14 cellular contexts compared by ENCODE assay signal in the genomic region with DNA sequence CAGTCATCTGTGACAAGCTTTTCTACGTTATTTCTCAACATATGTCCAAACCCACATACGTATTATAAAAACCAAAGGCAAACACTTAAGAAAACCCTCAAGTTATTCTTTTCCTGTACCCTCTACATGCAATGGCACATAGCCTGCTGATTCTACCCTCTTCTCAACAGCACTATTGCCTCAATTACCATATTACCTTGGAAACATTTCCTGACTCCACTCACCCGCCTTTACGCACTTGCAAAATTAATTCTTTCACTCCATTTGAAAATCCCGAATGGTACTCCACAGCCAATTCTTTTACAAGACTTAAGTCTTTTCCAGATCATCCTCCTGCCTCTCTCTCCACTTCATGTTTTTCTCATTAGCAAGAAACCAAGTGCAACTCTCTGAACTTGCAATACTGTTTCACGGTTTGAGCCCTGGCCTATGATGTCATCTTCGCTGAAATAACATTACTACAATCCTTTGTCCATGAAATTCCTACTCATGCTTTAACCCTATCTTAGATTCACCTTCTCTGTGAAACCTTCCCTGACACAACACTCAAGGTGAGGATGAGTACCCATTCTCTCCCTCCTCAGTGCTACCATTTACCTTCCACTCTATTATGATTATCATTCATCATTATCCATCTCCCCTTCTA. TPM values are rescaled to one million over a fixed set of nuclear protein-coding genes. Genes with fewer than 3 reads are reported as not detected.
DNase-seq lines count a peak whose midpoint lies in the region; ATAC-seq, FAIRE-seq and TF ChIP-seq lines count a peak whose summit lies in the region.
"Had no signal": no experiment of that assay in that cellular context is flagged by ENCODE, and none has a peak within 500 bp of the region (broad histone marks: within the 10 kb centered on the region; RNA-seq: fewer than 3 reads in every experiment).

No MANE protein-coding gene starts in this region.

- no peak for TF ChIP-seq CTCF in AG09309 (IDR thresholded peaks at IDR 0.05; ENCODE audit: control insufficient read depth, insufficient read depth, low read depth, low read length, missing control alignments)
- TF ChIP-seq CTCF in left lung (IDR thresholded peaks at IDR 0.05) = no peak

- no peaks in the 10 kb centered on the region for H3K27me3 ChIP-seq in left lung
- H3K27me3 ChIP-seq: heart right ventricle, MG63, transverse colon had no signal

- DNase-seq in AG09309 (ENCODE audit: low read depth) (peak; percentile 63), H54 (ENCODE audit: insufficient read length, low spot score) (no peak), amniotic stem cell (lab: John Stamatoyannopoulos, UW) (peak; percentile 6), left lung (no peak), NCI-H146 (lab: John Stamatoyannopoulos, UW) (no peak), H4 (ENCODE audit: low spot score) (no peak)
- DNase-seq: activated CD4-positive, alpha-beta T cell treated with anti-CD3 and anti-CD28 coated beads, Interleukin-2, amount 10 ng/mL, durations not matched to agents 7 days and 5 days; activated naive CD4-positive, alpha-beta T cell; heart right ventricle; MG63; transverse colon had no signal

- peak; percentile 81 for ATAC-seq in left lung
- ATAC-seq in HG03139 (IDR thresholded peaks at IDR 0.05; ENCODE audit: unreplicated experiment) = no peak
- ATAC-seq in HG03097 (IDR thresholded peaks at IDR 0.05; ENCODE audit: low FRiP score, unreplicated experiment) = no peak

- H3K4me3 ChIP-seq in AG09309 (ENCODE audit: control insufficient read depth, low read depth, low read length) (no peak overlapping the region), left lung (no peak overlapping the region)
- H3K4me3 ChIP-seq: MG63, transverse colon had no signal

- H3K4me1 ChIP-seq in left lung = peaks cover 12 to 74% of the 10 kb centered on the region in 2 donors

- H3K27ac ChIP-seq in left lung = peak overlapping the region; percentile 62 to 74
- H3K27ac ChIP-seq: C4-2B, transverse colon had no signal

- FAIRE-seq in H54 (lab: Jason Lieb, UNC) = peak; percentile 57

- H3K9me3 ChIP-seq in left lung = no peaks in the 10 kb centered on the region
- H3K9me3 ChIP-seq: heart right ventricle, MG63, transverse colon had no signal

- intact Hi-C loops in left lung (cut with DNase I) = no loop called here

- H3K36me3 ChIP-seq in left lung = no peaks in the 10 kb centered on the region
- H3K36me3 ChIP-seq: MG63, transverse colon had no signal

- TF ChIP-seq POLR2A in H54 (IDR thresholded peaks at IDR 0.05; ENCODE audit: low read depth, low read length) = no peak

RNA-seq across cellular contexts. Expression of a gene that starts 29.0 kb away (rescaled TPM):
- total RNA-seq in left lung = 10 to 100 TPM; 75.8 to 76.9 TPM
- 9.9 and 10.7 TPM in 2 replicates for total RNA-seq in H4 (2014; rRNA removed; shearing (Covaris generic))

Comparison
In these comparisons a context has a peak if more than half of its experiments do, and no peak if none do; other contexts are left out.
1. DNase-seq: peak in AG09309 (single experiment) and amniotic stem cell (single experiment); none in H54 (single experiment), left lung (0 of 2), NCI-H146 (single experiment) and H4 (single experiment).